Comparison of ENCODE assay signal across 8 cellular contexts in genomic region chr18:49487711-49488310, GRCh38. TPM values are rescaled to one million over a fixed set of nuclear protein-coding genes. Genes with fewer than 3 reads are reported as not detected.
DNase-seq lines count a peak whose midpoint lies in the region; ATAC-seq, FAIRE-seq and TF ChIP-seq lines count a peak whose summit lies in the region.

No MANE protein-coding gene starts in this region.

- no peak overlapping the region for H2BK12ac ChIP-seq in H1 (ENCODE audit: low read depth, low read length)

- no peak overlapping the region for H4K91ac ChIP-seq in H1 (replicated peaks; ENCODE audit: insufficient read length, low read length)

- no peak overlapping the region for H2BK20ac ChIP-seq in H1 (ENCODE audit: low read length)

- no peak overlapping the region for H2BK5ac ChIP-seq in H1 (ENCODE audit: low read depth, low read length)

- H3K4me1 ChIP-seq in H1 (replicated peaks in 1 of 4; ENCODE audit: control insufficient read depth in 3 of 4, insufficient read depth in 4 of 4, low read length in 3 of 4), result peaks cover 0 to 8% (median under 1%) of the 10 kb centered on the region in 4 experiments; a peak in 2 of 7 replicates
- peaks cover 33% of the 10 kb centered on the region for H3K4me1 ChIP-seq in psoas muscle

- CTCF ChIA-PET in H1 (lab: Charles Lee; ENCODE audit: partially characterized antibody), result interaction anchor here (0.7 to 1.7 kb wide), 4 partner anchors 23 to 814 kb away, joined by 3 to 6 read pairs (median 3); no protein-coding TSS in a partner anchor

- WGBS in H1 (ENCODE audit: extremely low coverage in 1 of 2, insufficient coverage in 1 of 2, insufficient read length in 1 of 2, insufficient replicate concordance in 2 of 2, low coverage in 1 of 2, low lambda C conversion rate in 2 of 2, missing lambda C conversion rate in 1 of 2), 2 experiments, result 84% methylated on average over 8 of the region's 8 CpGs; no CpG with 5 or more reads in 1 of the 2 experiments
- WGBS in psoas muscle, 3 donors, result 59 to 67% (median 64%) methylated on average over 8 of the region's 8 CpGs

- ATAC-seq in psoas muscle, result no peak

- peak overlapping the region in 2 of 4 experiments; percentile 55 to 72; a peak in 3 of 7 replicates for H3K9ac ChIP-seq in H1 (replicated peaks in 1 of 4; ENCODE audit: extremely low read depth in 1 of 4, low read depth in 3 of 4, low read length in 3 of 4)

- peaks cover 7% of the 10 kb centered on the region in 2 experiments for H4K20me1 ChIP-seq in H1 (replicated peaks in 1 of 2; ENCODE audit: control insufficient read depth in 1 of 2, insufficient read depth in 2 of 2, low read length in 2 of 2)

- no peaks in the 10 kb centered on the region for H3K27me3 ChIP-seq in H1 (replicated peaks in 1 of 4; ENCODE audit: control insufficient read depth in 3 of 4, extremely low read depth in 1 of 4, insufficient read depth in 3 of 4, low read length in 3 of 4)
- no peaks in the 10 kb centered on the region for H3K27me3 ChIP-seq in psoas muscle (ENCODE audit: insufficient read depth in 3 of 3, low read length in 2 of 3)

- no peak overlapping the region for H2AK5ac ChIP-seq in H1 (ENCODE audit: low read depth, low read length)

- H3K18ac ChIP-seq in H1 (ENCODE audit: extremely low read depth, low read length), result no peak overlapping the region

- no peak overlapping the region for H3K56ac ChIP-seq in H1 (replicated peaks; ENCODE audit: insufficient read length, low read depth, low read length)

- no peak overlapping the region for H4K5ac ChIP-seq in H1 (ENCODE audit: insufficient read length, low read depth, low read length)

- FAIRE-seq in H1 (lab: Jason Lieb, UNC), result no peak

- peak in 1 of 2 experiments; percentile 89; a peak in 2 of 3 replicates for TF ChIP-seq POLR2A in H1 (IDR thresholded peaks at IDR 0.05; ENCODE audit: control extremely low read depth in 1 of 2, low read depth in 2 of 2, low read length in 2 of 2)

- TF ChIP-seq CTCF in GM12864 (IDR thresholded peaks at IDR 0.05; ENCODE audit: low read depth, low read length, missing control alignments) (no peak), H1 (IDR thresholded peaks at IDR 0.05; ENCODE audit: control extremely low read depth in 1 of 3, insufficient read depth in 1 of 3, low read depth in 1 of 3, low read length in 3 of 3) (no peak), psoas muscle (IDR thresholded peaks at IDR 0.05) (no peak)

- intact Hi-C loops in psoas muscle (cut with DNase I), result no loop called here

- no peak overlapping the region for H2BK15ac ChIP-seq in H1 (ENCODE audit: low read length)

- no peaks in the 10 kb centered on the region for H3K79me1 ChIP-seq in H1 (ENCODE audit: low read depth, low read length)

- H3K27ac ChIP-seq in H1 (ENCODE audit: low read depth, low read length), result no peak overlapping the region; the same call in 1 of the 2 replicates
- H3K27ac ChIP-seq in psoas muscle, result peak overlapping the region; percentile 98

- peaks cover 6 to 48% of the 10 kb centered on the region in 2 experiments for H3K79me2 ChIP-seq in H1 (ENCODE audit: control insufficient read depth in 1 of 2, insufficient read depth in 2 of 2, low read length in 2 of 2)

- H3K4ac ChIP-seq in H1 (replicated peaks; ENCODE audit: insufficient read length, low read depth, low read length), result no peak overlapping the region

- H3K9me3 ChIP-seq in H1 (ENCODE audit: insufficient read depth in 2 of 2, low read depth in 1 of 2, low read length in 1 of 2) (no peaks in the 10 kb centered on the region), psoas muscle (no peaks in the 10 kb centered on the region)

- POLR2A ChIA-PET in H1 (lab: Charles Lee; ENCODE audit: partially characterized antibody), result interaction anchor here (0.6 to 6.9 kb wide), 24 partner anchors 10 to 1012 kb away, joined by 3 to 59 read pairs (median 4); partner anchors contain the start of genes DYM and LIPG

- peak overlapping the region; percentile 45; the same call in 1 of the 2 replicates for H4K8ac ChIP-seq in H1 (ENCODE audit: extremely low read depth, insufficient read depth, low read length)

- peak overlapping the region; percentile 75 to 86 for H3K4me2 ChIP-seq in H1 (ENCODE audit: insufficient read depth in 1 of 2, low read depth in 2 of 2, low read length in 2 of 2)

- peaks cover 7% of the 10 kb centered on the region for H3K23me2 ChIP-seq in H1 (ENCODE audit: low read depth, low read length)

- no peak for TF ChIP-seq EP300 in H1 (IDR thresholded peaks at IDR 0.05; ENCODE audit: borderline replicate concordance in 1 of 2, low read depth in 2 of 2, low read length in 2 of 2)

- H2BK120ac ChIP-seq in H1 (replicated peaks; ENCODE audit: low read depth, low read length), result no peak overlapping the region

- TF ChIP-seq RAD21 in H1 (IDR thresholded peaks at IDR 0.05 in 1 of 2, conservative IDR thresholded peaks at IDR 0.05 in 1 of 2; ENCODE audit: low read depth in 2 of 2, low read length in 2 of 2), result no peak

- DNase-seq in GM12864 (ENCODE audit: low read depth), result no peak
- peak; percentile 57 for DNase-seq in RKO (ENCODE audit: low spot score)
- no peak for DNase-seq in H1 (ENCODE audit: low read depth in 1 of 2, low spot score in 2 of 2)
- DNase-seq in psoas muscle, result no peak
- DNase-seq in NCI-H774 (lab: John Stamatoyannopoulos, UW), result no peak
- no peak for DNase-seq in NCI-H226
- no peak for DNase-seq in GM19240 (ENCODE audit: insufficient read length, low spot score)
- no peak for DNase-seq in mesenteric fat pad (ENCODE audit: low spot score)

- H3K14ac ChIP-seq in H1 (ENCODE audit: insufficient read length), result no peak overlapping the region

- peak overlapping the region; percentile 74; the same call in 1 of the 2 replicates for H3K4me3 ChIP-seq in GM12864 (ENCODE audit: low read depth, low read length)
- H3K4me3 ChIP-seq in H1 (ENCODE audit: extremely low read depth in 1 of 4, insufficient read depth in 2 of 4, low read depth in 3 of 4, low read length in 4 of 4), result peak overlapping the region in 2 of 4 experiments; percentile 90 to 93; a peak in 4 of 8 replicates
- peak overlapping the region; percentile 95 for H3K4me3 ChIP-seq in psoas muscle

- H3K36me3 ChIP-seq in H1 (ENCODE audit: control insufficient read depth in 2 of 4, insufficient read depth in 4 of 4, low read length in 3 of 4), result peaks cover 15 to 49% (median 40%) of the 10 kb centered on the region in 4 experiments
- H3K36me3 ChIP-seq in psoas muscle (ENCODE audit: insufficient read depth in 1 of 2, low read depth in 1 of 2), result peaks cover 5 to 51% of the 10 kb centered on the region in 2 donors

- no peak overlapping the region for H2AFZ ChIP-seq in H1 (ENCODE audit: low read length)

- no peak overlapping the region for H3K23ac ChIP-seq in H1 (ENCODE audit: insufficient read length)

TF ChIP-seq in H1, 55 proteins besides CTCF, POLR2A, EP300 and RAD21 (continues in another document):
- TF ChIP-seq MAFK (IDR thresholded peaks at IDR 0.05; ENCODE audit: low read depth, low read length) (no peak), CBX5 (IDR thresholded peaks at IDR 0.05; ENCODE audit: low read depth, low read length) (no peak), KDM5A (IDR thresholded peaks at IDR 0.05; ENCODE audit: low read length) (no peak), PHF8 (conservative IDR thresholded peaks at IDR 0.05; ENCODE audit: low read depth, low read length) (no peak), POLR2AphosphoS5 (IDR thresholded peaks at IDR 0.05; ENCODE audit: low read depth, low read length) (peak; percentile 74; the same call in 1 of the 2 replicates), RXRA (IDR thresholded peaks at IDR 0.05; ENCODE audit: insufficient read depth, low read depth, low read length) (no peak), RFX5 (IDR thresholded peaks at IDR 0.05; ENCODE audit: borderline replicate concordance, low read depth, low read length) (no peak), CREB1 (IDR thresholded peaks at IDR 0.05) (no peak), SP2 (IDR thresholded peaks at IDR 0.05; ENCODE audit: low read length) (no peak), POU5F1 (IDR thresholded peaks at IDR 0.05; ENCODE audit: low read depth, low read length) (no peak)

RNA-seq across cellular contexts. Expression of gene C18orf32, which starts 0.8 kb away (rescaled TPM):
- 20.1 and 22.9 TPM in 2 replicates for total RNA-seq in H1 (2021; fragmentation: NEBNext Ultra II Directional; extraction: Animal tissue kit (Norgen Biotek cat#: 25700))
- polyA plus RNA-seq in H1 (2011; rRNA removed) (14.9 and 17.3 TPM in 2 replicates), psoas muscle (10 to 100 TPM; 42.9 to 75.9 (median 64.3) TPM)
- 21.1 TPM for polyA plus RNA-seq in H1 (2011; cell fraction: cytosol; rRNA removed)
- 11.5 TPM for polyA plus RNA-seq in H1 (2011; cell fraction: nucleus; rRNA removed)
- 5.7 to 9.1 TPM (median 8.2 TPM) in 4 replicates for polyA plus RNA-seq in H1 (2012, experiment 1 of 2)
- polyA plus RNA-seq in H1 (2012, experiment 2 of 2), result 17.5 TPM
- polyA plus RNA-seq in H1 (2013, experiment 1 of 2), result 39.6 TPM
- polyA plus RNA-seq in H1 (2013, experiment 2 of 2), result 42.4 TPM
- polyA minus RNA-seq in H1 (2011; rRNA and poly(A)+ RNA removed), result 1.1 and 1.7 TPM in 2 replicates
- polyA minus RNA-seq in H1 (2011; cell fraction: cytosol; rRNA and poly(A)+ RNA removed), result 8.6 TPM
- 6.0 TPM for polyA minus RNA-seq in H1 (2011; cell fraction: nucleus; rRNA and poly(A)+ RNA removed)
- total RNA-seq in psoas muscle (10 to 100 TPM; 25.7 to 39.6 (median 27.4) TPM), mesenteric fat pad (46.5 TPM)

RNA-seq across cellular contexts. Expression of gene RPL17, which starts 4.5 kb away (rescaled TPM):
- total RNA-seq in H1 (2021; fragmentation: NEBNext Ultra II Directional; extraction: Animal tissue kit (Norgen Biotek cat#: 25700)), result 2,692 and 2,707 TPM in 2 replicates
- polyA plus RNA-seq in H1 (2011; rRNA removed), result 2,550 and 4,330 TPM in 2 replicates
- polyA plus RNA-seq in H1 (2011; cell fraction: cytosol; rRNA removed), result 4,763 TPM
- 1,813 TPM for polyA plus RNA-seq in H1 (2011; cell fraction: nucleus; rRNA removed)
- 3,622 to 5,232 TPM (median 4,180 TPM) in 4 replicates for polyA plus RNA-seq in H1 (2012, experiment 1 of 2)
- polyA plus RNA-seq in H1 (2012, experiment 2 of 2), result 1,892 TPM
- 4,430 TPM for polyA plus RNA-seq in H1 (2013, experiment 1 of 2)
- polyA plus RNA-seq in H1 (2013, experiment 2 of 2), result 4,563 TPM
- 1,374 and 2,105 TPM in 2 replicates for polyA minus RNA-seq in H1 (2011; rRNA and poly(A)+ RNA removed)
- 674 TPM for polyA minus RNA-seq in H1 (2011; cell fraction: cytosol; rRNA and poly(A)+ RNA removed)
- polyA minus RNA-seq in H1 (2011; cell fraction: nucleus; rRNA and poly(A)+ RNA removed), result 1,076 TPM
- 100 to 1,000 TPM; 568 to 785 (median 731) TPM for total RNA-seq in psoas muscle
- 1,000 to 10,000 TPM; 1,219 to 2,835 (median 1,252) TPM for polyA plus RNA-seq in psoas muscle
- total RNA-seq in mesenteric fat pad, result 1,175 TPM

RNA-seq across cellular contexts. Expression of gene DYM, which starts 27.4 kb away (rescaled TPM):
- 60.7 and 63.8 TPM in 2 replicates for total RNA-seq in H1 (2021; fragmentation: NEBNext Ultra II Directional; extraction: Animal tissue kit (Norgen Biotek cat#: 25700))
- polyA plus RNA-seq in H1 (2011; rRNA removed) (25.5 and 32.9 TPM in 2 replicates), psoas muscle (10 to 100 TPM; 24.1 to 71.0 (median 28.9) TPM)
- polyA plus RNA-seq in H1 (2011; cell fraction: cytosol; rRNA removed), result 29.7 TPM
- 26.4 TPM for polyA plus RNA-seq in H1 (2011; cell fraction: nucleus; rRNA removed)
- polyA plus RNA-seq in H1 (2012, experiment 1 of 2), result 29.7 to 50.9 TPM (median 34.3 TPM) in 4 replicates
- polyA plus RNA-seq in H1 (2012, experiment 2 of 2), result 4.5 TPM
- polyA plus RNA-seq in H1 (2013, experiment 1 of 2), result 36.2 TPM
- 34.9 TPM for polyA plus RNA-seq in H1 (2013, experiment 2 of 2)
- polyA minus RNA-seq in H1 (2011; rRNA and poly(A)+ RNA removed), result 79.1 and 91.3 TPM in 2 replicates
- polyA minus RNA-seq in H1 (2011; cell fraction: cytosol; rRNA and poly(A)+ RNA removed), result 50.1 TPM
- polyA minus RNA-seq in H1 (2011; cell fraction: nucleus; rRNA and poly(A)+ RNA removed), result 183 TPM
- total RNA-seq in psoas muscle (10 to 100 TPM; 59.6 to 79.2 (median 75.1) TPM), mesenteric fat pad (60.8 TPM)
